19 cellular contexts compared by ENCODE assay signal in the genomic region with DNA sequence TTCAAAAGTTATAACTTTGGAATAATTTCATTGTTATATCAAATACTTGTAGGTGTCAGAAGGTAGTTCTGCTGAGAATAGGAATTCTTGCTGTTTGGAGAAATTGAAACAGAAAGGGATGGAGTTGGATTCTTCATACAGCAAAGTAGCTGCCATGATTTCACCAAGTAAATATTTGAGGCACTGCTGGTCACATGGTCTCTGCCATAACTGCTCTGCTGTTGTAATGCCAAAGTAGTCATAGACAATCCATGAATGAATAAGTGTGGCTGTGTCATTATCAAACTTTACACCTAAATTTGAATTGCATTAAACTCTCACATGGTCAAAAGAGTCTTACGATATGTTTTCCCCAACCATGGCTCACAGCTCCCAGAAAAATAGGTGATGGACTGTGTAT.
DNase-seq lines count a peak whose midpoint lies in the region; ATAC-seq and TF ChIP-seq lines count a peak whose summit lies in the region.
"Had no signal": no experiment of that assay in that cellular context is flagged by ENCODE, and none has a peak within 500 bp of the region (broad histone marks: within the 10 kb centered on the region; RNA-seq: fewer than 3 reads in every experiment).

No MANE protein-coding gene starts in this region.

- H3K36me3 ChIP-seq in brain microvascular endothelial cell (replicated peaks): no peaks in the 10 kb centered on the region
- H3K36me3 ChIP-seq: esophagus muscularis mucosa, transverse colon had no signal

- H3K36me3 Mint-ChIP-seq in HFFc6 (ENCODE audit: low read depth): no peaks in the 10 kb centered on the region
- H3K36me3 Mint-ChIP-seq in stimulated activated naive B cell treated with anti-CD40 and anti-IgM and Interleukin-4, amounts not matched to agents 10 μg/mL and 1 μg/mL and 100 μg/mL, for 72 hours: no peaks in the 10 kb centered on the region
- H3K36me3 Mint-ChIP-seq: activated naive CD4-positive, alpha-beta T cell treated with anti-CD3 and anti-CD28 coated beads, Interleukin-2, amount 50 U/mL, for 72 hours; CD4-positive, alpha-beta memory T cell had no signal

- H3K4me1 ChIP-seq in foreskin keratinocyte: no peaks in the 10 kb centered on the region
- H3K4me1 ChIP-seq: A549, transverse colon had no signal

- no peak for TF ChIP-seq CTCF in HFFc6 (IDR thresholded peaks at IDR 0.05)
- TF ChIP-seq CTCF in brain microvascular endothelial cell (IDR thresholded peaks at IDR 0.05; ENCODE audit: low read depth, low read length, missing control alignments): no peak
- TF ChIP-seq CTCF in foreskin keratinocyte (conservative IDR thresholded peaks at IDR 0.05): no peak

- no peaks in the 10 kb centered on the region; the same call in 1 of the 2 replicates for H3K9me3 Mint-ChIP-seq in HFFc6
- peaks cover 0 to 4% of the 10 kb centered on the region in 2 donors for H3K9me3 Mint-ChIP-seq in stimulated activated naive B cell treated with anti-CD40 and anti-IgM and Interleukin-4, amounts not matched to agents 10 μg/mL and 1 μg/mL and 100 μg/mL, for 72 hours

- no peaks in the 10 kb centered on the region for H3K27me3 Mint-ChIP-seq in HFFc6 (ENCODE audit: insufficient read depth)
- H3K27me3 Mint-ChIP-seq in stimulated activated naive B cell treated with anti-CD40 and anti-IgM and Interleukin-4, amounts not matched to agents 10 μg/mL and 1 μg/mL and 100 μg/mL, for 72 hours: no peaks in the 10 kb centered on the region
- H3K27me3 Mint-ChIP-seq: CD4-positive, alpha-beta memory T cell had no signal

- peaks cover 11% of the 10 kb centered on the region; the same call in 1 of the 2 replicates for H3K4me1 Mint-ChIP-seq in HFFc6 (ENCODE audit: low read depth)
- no peaks in the 10 kb centered on the region for H3K4me1 Mint-ChIP-seq in stimulated activated naive B cell treated with anti-CD40 and anti-IgM and Interleukin-4, amounts not matched to agents 10 μg/mL and 1 μg/mL and 100 μg/mL, for 72 hours
- H3K4me1 Mint-ChIP-seq: CD4-positive, alpha-beta memory T cell had no signal

- DNase-seq in ACHN: peak; percentile 22
- DNase-seq in HFFc6: peak; percentile 2
- DNase-seq in brain microvascular endothelial cell: peak; percentile 60
- DNase-seq in foreskin keratinocyte: peak; percentile 10 to 45
- no peak for DNase-seq in stimulated activated naive B cell treated with anti-CD40 and anti-IgM and Interleukin-4, amounts not matched to agents 10 μg/mL and 1 μg/mL and 100 μg/mL, for 72 hours
- DNase-seq in germinal center (ENCODE audit: low spot score): no peak
- DNase-seq: activated CD4-positive, CD25-positive, alpha-beta regulatory T cell; activated CD8-positive, alpha-beta memory T cell treated with anti-CD3 and anti-CD28 coated beads for 24 hours; CD4-positive, alpha-beta memory T cell; H7; left cardiac atrium; NCI-H1436; stimulated activated naive CD4-positive, alpha-beta T cell treated with Interleukin-2 at 50 U/mL for 16 hours; transverse colon had no signal

- no peak overlapping the region for H3K4me3 Mint-ChIP-seq in HFFc6
- H3K4me3 Mint-ChIP-seq in stimulated activated naive B cell treated with anti-CD40 and anti-IgM and Interleukin-4, amounts not matched to agents 10 μg/mL and 1 μg/mL and 100 μg/mL, for 72 hours: no peak overlapping the region
- H3K4me3 Mint-ChIP-seq: CD4-positive, alpha-beta memory T cell had no signal

- H3K4me3 ChIP-seq in brain microvascular endothelial cell (ENCODE audit: low read depth, low read length): no peak overlapping the region
- H3K4me3 ChIP-seq: A549, esophagus muscularis mucosa, transverse colon had no signal

- in situ Hi-C loops in ACHN (cut with HindIII; ENCODE audit: low pct_ligation_motif_present, low pct_unique_long_range_greater_than_20kb, low sequenced_read_pairs): no loop called here
- in situ Hi-C loops in brain microvascular endothelial cell (cut with HindIII; ENCODE audit: low pct_ligation_motif_present, low sequenced_read_pairs): no loop called here

- ATAC-seq in foreskin keratinocyte: no peak
- no peak for ATAC-seq in stimulated activated naive B cell treated with anti-CD40 and anti-IgM and Interleukin-4, amounts not matched to agents 10 μg/mL and 1 μg/mL and 100 μg/mL, for 72 hours (replicated peaks)
- no peak for ATAC-seq in GM19463 (IDR thresholded peaks at IDR 0.05; ENCODE audit: unreplicated experiment)
- no peak for ATAC-seq in HG03439 (IDR thresholded peaks at IDR 0.05; ENCODE audit: unreplicated experiment)
- ATAC-seq: A549; activated naive CD4-positive, alpha-beta T cell treated with anti-CD3 and anti-CD28 coated beads, Interleukin-2, amount 50 U/mL, for 72 hours; left cardiac atrium had no signal

- H3K27ac ChIP-seq in brain microvascular endothelial cell (no peak overlapping the region), foreskin keratinocyte (no peak overlapping the region)
- H3K27ac ChIP-seq: A549, esophagus muscularis mucosa had no signal

- H3K27me3 ChIP-seq in brain microvascular endothelial cell (replicated peaks): no peaks in the 10 kb centered on the region
- no peaks in the 10 kb centered on the region for H3K27me3 ChIP-seq in foreskin keratinocyte
- H3K27me3 ChIP-seq: esophagus muscularis mucosa, transverse colon had no signal

- H3K27ac Mint-ChIP-seq in HFFc6: no peak overlapping the region
- H3K27ac Mint-ChIP-seq in stimulated activated naive B cell treated with anti-CD40 and anti-IgM and Interleukin-4, amounts not matched to agents 10 μg/mL and 1 μg/mL and 100 μg/mL, for 72 hours: no peak overlapping the region
- H3K27ac Mint-ChIP-seq: activated naive CD4-positive, alpha-beta T cell treated with anti-CD3 and anti-CD28 coated beads, Interleukin-2, amount 50 U/mL, for 72 hours; CD4-positive, alpha-beta memory T cell had no signal

Comparison
In these comparisons a context has a peak if more than half of its experiments do, and no peak if none do; other contexts are left out.
1. DNase-seq: peak in ACHN (single experiment), HFFc6 (single experiment), brain microvascular endothelial cell (single experiment) and foreskin keratinocyte (2 of 2); none in stimulated activated naive B cell treated with anti-CD40 and anti-IgM and Interleukin-4, amounts not matched to agents 10 μg/mL and 1 μg/mL and 100 μg/mL, for 72 hours (single experiment) and germinal center (single experiment).